Comparison of ENCODE assay signal across 19 cellular contexts in genomic region chr2:172525601-172526000, GRCh38.
"Had no signal": no experiment of that assay in that cellular context is flagged by ENCODE, and none has a peak within 500 bp of the region (broad histone marks: within the 10 kb centered on the region; RNA-seq: fewer than 3 reads in every experiment).

No MANE protein-coding gene starts in this region.

- H3K27me3 ChIP-seq: dorsolateral prefrontal cortex, right atrium auricular region, tibial artery, uterus had no signal

- FAIRE-seq: colon, keratinocyte, TTC549 had no signal

- H3K4me1 ChIP-seq: lower lobe of right lung, prostate gland, right atrium auricular region, tibial artery, uterus had no signal

- H3K27ac ChIP-seq: dorsolateral prefrontal cortex, lower lobe of right lung, prostate gland, right atrium auricular region, skin epidermis, tibial artery, uterus had no signal

- H3K9me3 ChIP-seq: prostate gland had no signal

- DNase-seq: activated CD4-positive, alpha-beta T cell treated with anti-CD3 and anti-CD28 coated beads for 36 hours; activated CD4-positive, alpha-beta T cell treated with anti-CD3 and anti-CD28 coated beads, Interleukin-2, amount 50 U/mL, for 48 hours; activated gamma-delta T cell treated with Interleukin-2 at 50 U/mL for 16 hours; caudate nucleus; dorsolateral prefrontal cortex; foreskin melanocyte; glutamatergic neuron; hippocampal formation; lower lobe of right lung; stimulated activated naive CD8-positive, alpha-beta T cell treated with anti-CD3 and anti-CD28 coated beads, Interleukin-15, Interleukin-2, amounts not matched to agents 100 U/mL and 50 U/mL, for 24 hours; substantia nigra; tibial artery; uterus had no signal

- H3K36me3 ChIP-seq: lower lobe of right lung, prostate gland, right atrium auricular region, tibial artery, uterus had no signal

- ATAC-seq: activated CD4-positive, alpha-beta T cell treated with anti-CD3 and anti-CD28 coated beads for 36 hours; lower lobe of right lung; stimulated activated naive CD8-positive, alpha-beta T cell treated with anti-CD3 and anti-CD28 coated beads, Interleukin-15, Interleukin-2, amounts not matched to agents 100 U/mL and 50 U/mL, for 24 hours had no signal

- H3K4me3 ChIP-seq: dorsolateral prefrontal cortex, lower lobe of right lung, prostate gland, right atrium auricular region, skin epidermis, tibial artery, uterus had no signal
